8 cellular contexts compared by ENCODE assay signal in the genomic region with DNA sequence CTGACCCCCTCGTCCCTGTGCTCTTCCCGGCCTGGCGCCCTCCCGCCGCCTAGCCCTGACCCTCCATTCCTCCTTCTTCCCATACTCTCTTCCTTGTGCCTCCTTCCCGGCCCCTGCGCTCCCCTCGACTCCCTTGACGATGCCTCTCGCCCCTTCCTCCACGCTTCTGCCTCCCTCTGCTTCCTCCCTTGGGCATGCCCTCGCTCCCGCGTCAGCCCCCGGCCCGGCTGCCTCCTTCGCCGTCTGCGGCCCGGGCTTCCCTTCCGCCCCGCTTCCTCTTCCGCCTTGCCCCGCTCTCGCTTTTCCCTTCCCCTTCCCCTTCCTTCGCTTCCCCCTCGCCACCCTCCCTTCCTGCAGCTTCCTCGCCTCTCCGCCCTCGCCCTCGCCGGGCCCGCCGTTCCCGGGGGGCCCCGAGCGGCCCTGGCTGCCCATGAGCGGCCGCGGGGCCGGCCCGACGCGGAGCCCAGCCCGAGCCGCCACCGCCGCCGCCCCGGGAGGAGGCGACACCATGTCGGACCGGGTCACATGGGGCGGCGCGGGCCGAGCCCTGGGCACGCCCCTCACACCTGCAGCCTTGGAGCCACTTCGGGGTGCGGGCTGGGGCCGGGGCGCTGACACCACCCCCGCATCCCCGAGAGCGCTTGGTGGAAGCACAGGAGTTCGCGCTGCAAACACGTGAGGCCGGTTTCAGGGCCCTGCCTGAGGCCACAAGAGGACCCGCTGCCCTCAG.
A peak's percentile ranks its signal among the peaks of the same experiment; 100 is the strongest.
DNase-seq lines count a peak whose midpoint lies in the region; ATAC-seq lines count a peak whose summit lies in the region.

A gene with protein sequence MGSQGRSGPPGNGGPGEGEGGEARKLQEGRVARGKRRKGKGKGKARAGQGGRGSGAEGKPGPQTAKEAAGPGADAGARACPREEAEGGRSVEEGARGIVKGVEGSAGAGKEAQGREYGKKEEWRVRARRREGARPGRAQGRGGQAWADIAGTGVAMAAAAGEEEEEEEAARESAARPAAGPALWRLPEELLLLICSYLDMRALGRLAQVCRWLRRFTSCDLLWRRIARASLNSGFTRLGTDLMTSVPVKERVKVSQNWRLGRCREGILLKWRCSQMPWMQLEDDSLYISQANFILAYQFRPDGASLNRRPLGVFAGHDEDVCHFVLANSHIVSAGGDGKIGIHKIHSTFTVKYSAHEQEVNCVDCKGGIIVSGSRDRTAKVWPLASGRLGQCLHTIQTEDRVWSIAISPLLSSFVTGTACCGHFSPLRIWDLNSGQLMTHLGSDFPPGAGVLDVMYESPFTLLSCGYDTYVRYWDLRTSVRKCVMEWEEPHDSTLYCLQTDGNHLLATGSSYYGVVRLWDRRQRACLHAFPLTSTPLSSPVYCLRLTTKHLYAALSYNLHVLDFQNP (minus strand): TSS at position 497 of the 730 bp plus-strand sequence. CDS start 65 bp downstream, at position 432.

- H3K9me3 ChIP-seq in mucosa of rectum (ENCODE audit: control insufficient read depth in 2 of 2, low read length in 2 of 2), result no peaks in the 10 kb centered on the region

- peak; percentile 50 for DNase-seq in NK-92 treated with Interleukin-12 subunit alpha and Interleukin-12 subunit beta, amount 100 ng/mL, for 24 hours (lab: John Stamatoyannopoulos, UW)
- DNase-seq in NK-92 (lab: John Stamatoyannopoulos, UW; ENCODE audit: unreplicated experiment) (no peak), NOMO-1 treated with DMSO at 0.1 percent for 48 hours (lab: John Stamatoyannopoulos, UW; ENCODE audit: unreplicated experiment) (peak; percentile 60), activated T-cell treated with anti-CD3 and anti-CD28 coated beads for 1 hour (ENCODE audit: low read depth) (peak; percentile 60), epithelial cell of prostate (ENCODE audit: low read depth, low spot score) (no peak)
- peak; percentile 28 to 52 for DNase-seq in stimulated activated CD8-positive, alpha-beta memory T cell treated with anti-CD3 and anti-CD28 coated beads, Interleukin-4, amount 100 ng/mL, for 4 hours (ENCODE audit: low read depth in 2 of 2, low spot score in 1 of 2)

- peak within 1 kb of the TSS; percentile 95 to 99 for H3K9ac ChIP-seq in mucosa of rectum (ENCODE audit: low read depth in 1 of 2, low read length in 2 of 2)

- no peaks in the 10 kb centered on the region for H3K27me3 ChIP-seq in mucosa of rectum (ENCODE audit: control insufficient read depth in 2 of 2, insufficient read depth in 2 of 2, low read length in 2 of 2)

- peak within 1 kb of the TSS; percentile 88 to 99 for H3K4me3 ChIP-seq in mucosa of rectum (ENCODE audit: low read length in 2 of 2)

- peaks cover 10 to 20% of the 10 kb centered on the region in 2 donors for H3K4me1 ChIP-seq in mucosa of rectum (ENCODE audit: control insufficient read depth in 2 of 2, insufficient read depth in 2 of 2, low read length in 2 of 2)

- peak within 1 kb of the TSS; percentile 77 for H3K27ac ChIP-seq in epithelial cell of prostate
- H3K27ac ChIP-seq in mucosa of rectum (ENCODE audit: low read depth in 2 of 2, low read length in 2 of 2), result peak within 1 kb of the TSS; percentile 96 to 98

- ATAC-seq in HG02943 (IDR thresholded peaks at IDR 0.05; ENCODE audit: low read depth, unreplicated experiment), result peak; percentile 50

- no peaks in the 10 kb centered on the region for H3K36me3 ChIP-seq in mucosa of rectum (ENCODE audit: control insufficient read depth in 2 of 2, insufficient read depth in 2 of 2, low read length in 2 of 2)

Comparison
In these comparisons a context has a peak if more than half of its experiments do, and no peak if none do; other contexts are left out.
1. DNase-seq: peak in NK-92 treated with Interleukin-12 subunit alpha and Interleukin-12 subunit beta, amount 100 ng/mL, for 24 hours (single experiment), NOMO-1 treated with DMSO at 0.1 percent for 48 hours (single experiment), activated T-cell treated with anti-CD3 and anti-CD28 coated beads for 1 hour (single experiment) and stimulated activated CD8-positive, alpha-beta memory T cell treated with anti-CD3 and anti-CD28 coated beads, Interleukin-4, amount 100 ng/mL, for 4 hours (2 of 2); none in NK-92 (single experiment) and epithelial cell of prostate (single experiment).